24 cellular contexts compared by ENCODE assay signal in genomic region chr1:61756773-61757172, GRCh38.
"Had no signal": no experiment of that assay in that cellular context is flagged by ENCODE, and none has a peak within 500 bp of the region (broad histone marks: within the 10 kb centered on the region; RNA-seq: fewer than 3 reads in every experiment).

No MANE protein-coding gene starts in this region.

- DNase-seq: activated CD4-positive, alpha-beta memory T cell treated with anti-CD3 and anti-CD28 coated beads, Interleukin-2, amount 10 ng/mL, durations not matched to agents 7 days and 5 days; activated CD4-positive, alpha-beta T cell treated with anti-CD3 and anti-CD28 coated beads for 1 hour; activated CD4-positive, alpha-beta T cell treated with anti-CD3 and anti-CD28 coated beads for 4 hours; activated CD4-positive, alpha-beta T cell treated with anti-CD3 and anti-CD28 coated beads, Interleukin-2, amount 10 ng/mL, durations not matched to agents 7 days and 5 days; activated CD4-positive, alpha-beta T cell treated with anti-CD3 and anti-CD28 coated beads, Interleukin-2, amount 50 U/mL, for 4 hours; activated effector memory CD4-positive, alpha-beta T cell treated with Interleukin-2 at 50 U/mL for 16 hours; activated gamma-delta T cell treated with Interleukin-2 at 50 U/mL for 16 hours; activated naive CD4-positive, alpha-beta T cell treated with anti-CD3 and anti-CD28 coated beads, Interleukin-2, amount 50 U/mL, for 16 hours; activated naive CD4-positive, alpha-beta T cell treated with Interleukin-2 at 50 U/mL for 16 hours; activated T-cell treated with anti-CD3 and anti-CD28 coated beads, Interleukin-2, amount 50 U/mL, for 4 hours; amygdala; aorta; body of pancreas; caudate nucleus; colonic mucosa; effector CD8-positive, alpha-beta T cell; foreskin melanocyte; T-helper 2 cell had no signal

- H3K9me3 ChIP-seq: body of pancreas, colonic mucosa, esophagus muscularis mucosa, gastroesophageal sphincter had no signal

- FAIRE-seq: endometrium, endothelial cell of umbilical vein had no signal

- H3K4me1 ChIP-seq: colonic mucosa, esophagus muscularis mucosa, gastroesophageal sphincter had no signal

- H3K27me3 ChIP-seq: body of pancreas, colonic mucosa, esophagus muscularis mucosa, gastroesophageal sphincter had no signal

- H3K27ac ChIP-seq: body of pancreas, colonic mucosa, epithelial cell of prostate, esophagus muscularis mucosa, gastroesophageal sphincter had no signal

- H3K36me3 ChIP-seq: colonic mucosa, esophagus muscularis mucosa, gastroesophageal sphincter had no signal

- ATAC-seq: activated T-cell treated with anti-CD3 and anti-CD28 coated beads, Interleukin-2, amount 50 U/mL, for 4 hours; activated T-helper 17 cell treated with anti-CD3 and anti-CD28 coated beads, Interleukin-2, amount 50 U/mL, for 72 hours; body of pancreas; gastroesophageal sphincter had no signal

- H3K4me3 ChIP-seq: body of pancreas, colonic mucosa, esophagus muscularis mucosa, gastroesophageal sphincter had no signal
